Comparison of ENCODE assay signal across 38 cellular contexts in the genomic region with DNA sequence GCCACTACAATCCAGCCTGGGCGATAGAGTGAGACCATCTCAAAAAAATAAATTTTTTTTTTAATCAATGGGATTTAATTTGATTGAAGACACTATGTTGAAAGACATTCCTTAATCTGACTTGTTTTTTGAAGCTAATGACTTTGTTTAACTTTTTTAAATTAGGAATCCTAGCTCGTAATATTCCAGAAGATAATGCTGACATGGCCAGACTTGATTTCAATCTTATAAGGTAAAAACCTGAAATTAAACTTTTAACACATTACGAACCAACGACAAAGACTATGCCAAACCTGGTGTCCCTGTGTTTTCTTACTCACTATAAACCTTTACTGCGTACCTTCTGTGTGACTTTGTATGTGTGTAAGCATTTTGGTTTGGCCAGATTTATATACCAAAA.
"Had no signal": no experiment of that assay in that cellular context is flagged by ENCODE, and none has a peak within 500 bp of the region (broad histone marks: within the 10 kb centered on the region; RNA-seq: fewer than 3 reads in every experiment).

No MANE protein-coding gene starts in this region.

- H3K9me3 Mint-ChIP-seq: activated B cell treated with CpG ODN at 0.5 μM for 24 hours; activated CD4-positive, alpha-beta memory T cell treated with anti-CD3 and anti-CD28 coated beads for 36 hours; activated CD4-positive, alpha-beta T cell treated with anti-CD3 and anti-CD28 coated beads, Interleukin-2, amount 10 ng/mL, durations not matched to agents 24 days and 14 days; activated CD8-positive, alpha-beta T cell treated with anti-CD3 and anti-CD28 coated beads for 36 hours; activated naive CD4-positive, alpha-beta T cell treated with anti-CD3 and anti-CD28 coated beads, Interleukin-2, amount 10 ng/mL, durations not matched to agents 7 days and 5 days; activated naive CD4-positive, alpha-beta T cell treated with anti-CD3 and anti-CD28 coated beads, Interleukin-2, amount 50 U/mL, for 24 hours; activated naive CD8-positive, alpha-beta T cell treated with anti-CD3 and anti-CD28 coated beads, Interleukin-2, amount 10 ng/mL, durations not matched to agents 7 days and 5 days; activated naive CD8-positive, alpha-beta T cell treated with anti-CD3 and anti-CD28 coated beads, Interleukin-2, amount 50 U/mL, for 24 hours; activated T-cell treated with anti-CD3 and anti-CD28 coated beads, Interleukin-2, amount 50 U/mL, for 24 hours; activated T-helper 2 cell treated with anti-CD3 and anti-CD28 coated beads, Interferon-gamma antibody, Interleukin-2, Interleukin-4, amounts not matched to agents 10 μg/mL and 5 μg/mL and 100 μg/mL, durations not matched to agents 14 hours and 24 hours and 36 hours; central memory CD8-positive, alpha-beta T cell; T-helper 1 cell treated with Interleukin-12 subunit alpha and Interleukin-12 subunit beta and Interleukin-4 antibody, amounts not matched to agents 30 μg/mL and 1 μg/mL, for 36 hours; T-helper 2 cell treated with Interferon-gamma antibody and Interleukin-4, amounts not matched to agents 5 μg/mL and 100 μg/mL, for 36 hours had no signal

- H3K27ac Mint-ChIP-seq: activated B cell treated with CpG ODN at 0.5 μM for 24 hours; activated CD4-positive, alpha-beta memory T cell treated with anti-CD3 and anti-CD28 coated beads for 36 hours; activated CD4-positive, alpha-beta T cell treated with anti-CD3 and anti-CD28 coated beads, Interleukin-2, amount 10 ng/mL, durations not matched to agents 24 days and 14 days; activated naive CD4-positive, alpha-beta T cell treated with anti-CD3 and anti-CD28 coated beads, Interleukin-2, amount 10 ng/mL, durations not matched to agents 7 days and 5 days; activated naive CD4-positive, alpha-beta T cell treated with anti-CD3 and anti-CD28 coated beads, Interleukin-2, amount 50 U/mL, for 24 hours; activated naive CD8-positive, alpha-beta T cell; activated naive CD8-positive, alpha-beta T cell treated with anti-CD3 and anti-CD28 coated beads, Interleukin-2, amount 10 ng/mL, durations not matched to agents 7 days and 5 days; activated naive CD8-positive, alpha-beta T cell treated with anti-CD3 and anti-CD28 coated beads, Interleukin-2, amount 50 U/mL, for 24 hours; activated T-cell treated with anti-CD3 and anti-CD28 coated beads, Interleukin-2, amount 50 U/mL, for 24 hours; activated T-helper 2 cell treated with anti-CD3 and anti-CD28 coated beads, Interferon-gamma antibody, Interleukin-2, Interleukin-4, amounts not matched to agents 10 μg/mL and 5 μg/mL and 100 μg/mL, durations not matched to agents 14 hours and 24 hours and 36 hours; T-helper 1 cell treated with Interleukin-12 subunit alpha and Interleukin-12 subunit beta and Interleukin-4 antibody, amounts not matched to agents 30 μg/mL and 1 μg/mL, for 36 hours; T-helper 2 cell treated with Interferon-gamma antibody and Interleukin-4, amounts not matched to agents 5 μg/mL and 100 μg/mL, for 36 hours had no signal

- ATAC-seq: activated CD8-positive, alpha-beta T cell treated with anti-CD3 and anti-CD28 coated beads for 36 hours; activated naive CD8-positive, alpha-beta T cell treated with anti-CD3 and anti-CD28 coated beads, Interleukin-2, amount 50 U/mL, for 24 hours; body of pancreas had no signal

- H3K27me3 ChIP-seq: ascending aorta, body of pancreas, brain microvascular endothelial cell, cardiac muscle cell had no signal

- FAIRE-seq: bronchial epithelial cell, TTC549 had no signal

- DNase-seq: activated B cell treated with CpG ODN at 0.5 μM for 24 hours; activated CD4-positive, alpha-beta memory T cell treated with anti-CD3 and anti-CD28 coated beads for 36 hours; activated CD4-positive, alpha-beta T cell treated with anti-CD3 and anti-CD28 coated beads for 4 hours; activated CD4-positive, alpha-beta T cell treated with anti-CD3 and anti-CD28 coated beads, Interleukin-2, amount 10 ng/mL, durations not matched to agents 24 days and 14 days; activated CD4-positive, alpha-beta T cell treated with anti-CD3 and anti-CD28 coated beads, Interleukin-2, amount 50 U/mL, for 1 hour; activated CD4-positive, alpha-beta T cell treated with anti-CD3 and anti-CD28 coated beads, Interleukin-2, amount 50 U/mL, for 4 hours; activated CD4-positive, CD25-positive, alpha-beta regulatory T cell treated with anti-CD3 and anti-CD28 coated beads, Interleukin-2, amount 50 U/mL, for 72 hours; activated CD8-positive, alpha-beta memory T cell treated with anti-CD3 and anti-CD28 coated beads, Interleukin-2, amount 50 U/mL, for 4 hours; activated CD8-positive, alpha-beta T cell treated with anti-CD3 and anti-CD28 coated beads for 36 hours; activated effector memory CD4-positive, alpha-beta T cell treated with Interleukin-2 at 50 U/mL for 16 hours; activated gamma-delta T cell; activated naive CD4-positive, alpha-beta T cell treated with anti-CD3 and anti-CD28 coated beads, Interleukin-2, amount 10 ng/mL, durations not matched to agents 7 days and 5 days; activated naive CD4-positive, alpha-beta T cell treated with Interleukin-2 at 50 U/mL for 16 hours; activated naive CD8-positive, alpha-beta T cell treated with anti-CD3 and anti-CD28 coated beads, Interleukin-2, amount 10 ng/mL, durations not matched to agents 7 days and 5 days; activated naive CD8-positive, alpha-beta T cell treated with anti-CD3 and anti-CD28 coated beads, Interleukin-2, amount 50 U/mL, for 24 hours; activated T-cell treated with anti-CD3 and anti-CD28 coated beads for 4 hours; activated T-cell treated with anti-CD3 and anti-CD28 coated beads, Interleukin-2, amount 50 U/mL, for 24 hours; activated T-cell treated with anti-CD3 and anti-CD28 coated beads, Interleukin-2, amount 50 U/mL, for 48 hours; amygdala; anterior cingulate cortex; body of pancreas; brain microvascular endothelial cell; caudate nucleus; cerebellar nuclear complex; T-helper 1 cell; T-helper 2 cell; T-helper 9 cell had no signal

- H3K27ac ChIP-seq: ascending aorta, body of pancreas, brain microvascular endothelial cell, cardiac muscle cell, VCaP had no signal

- H3K9me3 ChIP-seq: ascending aorta, body of pancreas had no signal

- H3K4me3 Mint-ChIP-seq: activated B cell treated with CpG ODN at 0.5 μM for 24 hours; activated CD4-positive, alpha-beta memory T cell treated with anti-CD3 and anti-CD28 coated beads for 36 hours; activated CD4-positive, alpha-beta T cell treated with anti-CD3 and anti-CD28 coated beads, Interleukin-2, amount 10 ng/mL, durations not matched to agents 24 days and 14 days; activated CD8-positive, alpha-beta T cell treated with anti-CD3 and anti-CD28 coated beads for 36 hours; activated naive CD4-positive, alpha-beta T cell treated with anti-CD3 and anti-CD28 coated beads, Interleukin-2, amount 10 ng/mL, durations not matched to agents 7 days and 5 days; activated naive CD4-positive, alpha-beta T cell treated with anti-CD3 and anti-CD28 coated beads, Interleukin-2, amount 50 U/mL, for 24 hours; activated naive CD8-positive, alpha-beta T cell; activated naive CD8-positive, alpha-beta T cell treated with anti-CD3 and anti-CD28 coated beads, Interleukin-2, amount 10 ng/mL, durations not matched to agents 7 days and 5 days; activated naive CD8-positive, alpha-beta T cell treated with anti-CD3 and anti-CD28 coated beads, Interleukin-2, amount 50 U/mL, for 24 hours; activated T-cell treated with anti-CD3 and anti-CD28 coated beads, Interleukin-2, amount 50 U/mL, for 24 hours; central memory CD8-positive, alpha-beta T cell; T-helper 1 cell treated with Interleukin-12 subunit alpha and Interleukin-12 subunit beta and Interleukin-4 antibody, amounts not matched to agents 30 μg/mL and 1 μg/mL, for 36 hours; T-helper 2 cell treated with Interferon-gamma antibody and Interleukin-4, amounts not matched to agents 5 μg/mL and 100 μg/mL, for 36 hours had no signal

- H3K27me3 Mint-ChIP-seq: activated B cell treated with CpG ODN at 0.5 μM for 24 hours; activated CD4-positive, alpha-beta memory T cell treated with anti-CD3 and anti-CD28 coated beads for 36 hours; activated CD4-positive, alpha-beta T cell treated with anti-CD3 and anti-CD28 coated beads, Interleukin-2, amount 10 ng/mL, durations not matched to agents 24 days and 14 days; activated CD8-positive, alpha-beta T cell treated with anti-CD3 and anti-CD28 coated beads for 36 hours; activated naive CD4-positive, alpha-beta T cell treated with anti-CD3 and anti-CD28 coated beads, Interleukin-2, amount 10 ng/mL, durations not matched to agents 7 days and 5 days; activated naive CD4-positive, alpha-beta T cell treated with anti-CD3 and anti-CD28 coated beads, Interleukin-2, amount 50 U/mL, for 24 hours; activated naive CD8-positive, alpha-beta T cell; activated naive CD8-positive, alpha-beta T cell treated with anti-CD3 and anti-CD28 coated beads, Interleukin-2, amount 10 ng/mL, durations not matched to agents 7 days and 5 days; activated naive CD8-positive, alpha-beta T cell treated with anti-CD3 and anti-CD28 coated beads, Interleukin-2, amount 50 U/mL, for 24 hours; activated T-cell treated with anti-CD3 and anti-CD28 coated beads, Interleukin-2, amount 50 U/mL, for 24 hours; central memory CD8-positive, alpha-beta T cell had no signal

- H3K4me1 ChIP-seq: ascending aorta, body of pancreas had no signal

- H3K4me3 ChIP-seq: ascending aorta, body of pancreas, cardiac muscle cell had no signal
